ENCODE assay signal across 12 cellular contexts in the genomic region with DNA sequence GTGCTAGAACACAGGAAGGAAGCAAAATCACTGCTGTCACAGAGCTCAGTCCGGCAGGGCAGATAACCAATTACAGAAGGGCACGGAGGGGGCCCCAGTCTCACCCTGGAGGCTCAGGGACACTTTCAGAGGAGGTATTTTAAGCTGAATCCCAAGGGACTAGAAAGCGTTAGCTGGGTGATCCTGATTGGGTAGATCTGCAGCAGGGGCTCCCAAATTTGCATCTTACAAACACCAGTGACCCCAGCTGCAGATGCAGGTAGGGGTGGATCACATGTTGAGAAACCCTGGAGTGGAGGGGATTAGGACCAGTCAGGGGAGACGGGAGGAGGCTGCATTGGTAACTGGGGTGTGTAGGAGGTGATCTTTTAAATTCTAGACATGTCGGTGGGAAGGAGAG.
A peak's percentile ranks its signal among the peaks of the same experiment; 100 is the strongest.
DNase-seq lines count a peak whose midpoint lies in the region; ATAC-seq lines count a peak whose summit lies in the region.
"Had no signal": no experiment of that assay in that cellular context is flagged by ENCODE, and none has a peak within 500 bp of the region (broad histone marks: within the 10 kb centered on the region; RNA-seq: fewer than 3 reads in every experiment).

No MANE protein-coding gene starts in this region.

- no peak overlapping the region for H3K27ac Mint-ChIP-seq in activated CD4-positive, alpha-beta memory T cell treated with anti-CD3 and anti-CD28 coated beads, Interleukin-2, amount 10 ng/mL, durations not matched to agents 7 days and 5 days

- peaks cover 3% of the 10 kb centered on the region for H3K27me3 Mint-ChIP-seq in activated CD4-positive, alpha-beta memory T cell treated with anti-CD3 and anti-CD28 coated beads, Interleukin-2, amount 10 ng/mL, durations not matched to agents 7 days and 5 days

- no peak overlapping the region for H3K4me3 Mint-ChIP-seq in activated CD4-positive, alpha-beta memory T cell treated with anti-CD3 and anti-CD28 coated beads, Interleukin-2, amount 10 ng/mL, durations not matched to agents 7 days and 5 days
- H3K4me3 Mint-ChIP-seq: neural crest cell had no signal

- DNase-seq in NAMALWA (ENCODE audit: low spot score) (peak; percentile 93), NCI-H1092 treated with DMSO at 0.1 percent for 48 hours (lab: John Stamatoyannopoulos, UW) (no peak), NCI-H1930 (lab: John Stamatoyannopoulos, UW) (no peak)
- no peak for DNase-seq in activated CD4-positive, alpha-beta memory T cell treated with anti-CD3 and anti-CD28 coated beads, Interleukin-2, amount 10 ng/mL, durations not matched to agents 7 days and 5 days
- DNase-seq: activated CD4-positive, alpha-beta T cell treated with anti-CD3 and anti-CD28 coated beads, Interleukin-2, amount 50 U/mL, for 1 hour; amniotic stem cell; NCI-H2029 treated with DMSO at 0.1 percent for 48 hours; retina had no signal

- POLR2A ChIA-PET in activated CD4-positive, alpha-beta memory T cell treated with anti-CD3 and anti-CD28 coated beads, Interleukin-2, amount 10 ng/mL, durations not matched to agents 7 days and 5 days (lab: Charles Lee), result no interaction called here

- CTCF ChIA-PET in activated CD4-positive, alpha-beta memory T cell treated with anti-CD3 and anti-CD28 coated beads, Interleukin-2, amount 10 ng/mL, durations not matched to agents 7 days and 5 days (lab: Charles Lee), result no interaction called here

- peak; percentile 60 for ATAC-seq in GM19351 (IDR thresholded peaks at IDR 0.05; ENCODE audit: unreplicated experiment)
- ATAC-seq in HG02642 (IDR thresholded peaks at IDR 0.05; ENCODE audit: poor library complexity, unreplicated experiment), result peak; percentile 65
- ATAC-seq in GM18873 (IDR thresholded peaks at IDR 0.05; ENCODE audit: low FRiP score, unreplicated experiment), result no peak

- no peaks in the 10 kb centered on the region for H3K36me3 Mint-ChIP-seq in activated CD4-positive, alpha-beta memory T cell treated with anti-CD3 and anti-CD28 coated beads, Interleukin-2, amount 10 ng/mL, durations not matched to agents 7 days and 5 days (ENCODE audit: low read depth)

- no peaks in the 10 kb centered on the region for H3K9me3 Mint-ChIP-seq in activated CD4-positive, alpha-beta memory T cell treated with anti-CD3 and anti-CD28 coated beads, Interleukin-2, amount 10 ng/mL, durations not matched to agents 7 days and 5 days

- no peaks in the 10 kb centered on the region for H3K4me1 Mint-ChIP-seq in activated CD4-positive, alpha-beta memory T cell treated with anti-CD3 and anti-CD28 coated beads, Interleukin-2, amount 10 ng/mL, durations not matched to agents 7 days and 5 days
